In the genomic region with DNA sequence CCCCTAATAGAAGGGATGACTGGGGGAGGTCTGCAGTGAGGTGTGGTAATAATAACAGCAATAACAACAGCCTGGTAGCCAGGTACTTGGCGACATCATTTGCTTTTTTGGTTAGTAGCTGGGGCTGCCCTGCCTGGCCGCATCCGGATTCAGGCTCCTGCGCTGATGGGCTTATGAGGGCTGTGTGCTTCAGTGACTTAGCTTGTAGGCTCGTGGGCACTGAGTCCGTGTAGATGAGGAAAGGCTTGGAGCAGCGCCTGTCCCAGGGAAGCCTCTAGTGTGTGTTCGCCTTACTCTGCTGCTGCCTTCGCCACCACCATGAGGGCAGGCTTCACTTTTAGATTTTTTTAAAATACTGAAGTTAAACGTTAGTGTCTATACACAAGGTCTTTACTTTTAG, we compare ENCODE assay signal across 1 cellular context.
TF ChIP-seq lines count a peak whose summit lies in the region.

No MANE protein-coding gene starts in this region.

TF ChIP-seq in K562, 482 proteins besides CTCF, POLR2A, EP300 and RAD21:
- TF ChIP-seq RBFOX2 (IDR thresholded peaks at IDR 0.05; ENCODE audit: low read depth, low read length) (0 out of 2 replicates have a peak, but pooled peaks have one; percentile 26), ZNF511 (CRISPR knock-in tag; IDR thresholded peaks at IDR 0.05) (no peak), KLF16 (IDR thresholded peaks at IDR 0.05) (no peak), ZNF121 (CRISPR knock-in tag; conservative IDR thresholded peaks at IDR 0.05) (no peak)
- TF ChIP-seq, protein P1, sequence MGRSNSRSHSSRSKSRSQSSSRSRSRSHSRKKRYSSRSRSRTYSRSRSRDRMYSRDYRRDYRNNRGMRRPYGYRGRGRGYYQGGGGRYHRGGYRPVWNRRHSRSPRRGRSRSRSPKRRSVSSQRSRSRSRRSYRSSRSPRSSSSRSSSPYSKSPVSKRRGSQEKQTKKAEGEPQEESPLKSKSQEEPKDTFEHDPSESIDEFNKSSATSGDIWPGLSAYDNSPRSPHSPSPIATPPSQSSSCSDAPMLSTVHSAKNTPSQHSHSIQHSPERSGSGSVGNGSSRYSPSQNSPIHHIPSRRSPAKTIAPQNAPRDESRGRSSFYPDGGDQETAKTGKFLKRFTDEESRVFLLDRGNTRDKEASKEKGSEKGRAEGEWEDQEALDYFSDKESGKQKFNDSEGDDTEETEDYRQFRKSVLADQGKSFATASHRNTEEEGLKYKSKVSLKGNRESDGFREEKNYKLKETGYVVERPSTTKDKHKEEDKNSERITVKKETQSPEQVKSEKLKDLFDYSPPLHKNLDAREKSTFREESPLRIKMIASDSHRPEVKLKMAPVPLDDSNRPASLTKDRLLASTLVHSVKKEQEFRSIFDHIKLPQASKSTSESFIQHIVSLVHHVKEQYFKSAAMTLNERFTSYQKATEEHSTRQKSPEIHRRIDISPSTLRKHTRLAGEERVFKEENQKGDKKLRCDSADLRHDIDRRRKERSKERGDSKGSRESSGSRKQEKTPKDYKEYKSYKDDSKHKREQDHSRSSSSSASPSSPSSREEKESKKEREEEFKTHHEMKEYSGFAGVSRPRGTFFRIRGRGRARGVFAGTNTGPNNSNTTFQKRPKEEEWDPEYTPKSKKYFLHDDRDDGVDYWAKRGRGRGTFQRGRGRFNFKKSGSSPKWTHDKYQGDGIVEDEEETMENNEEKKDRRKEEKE (IDR thresholded peaks at IDR 0.05; ENCODE audit: borderline replicate concordance in 1 of 2, control insufficient read depth in 1 of 2, low read depth in 2 of 2, low read length in 1 of 2): no peak
TF ChIP-seq in K562: peak in this region for 1.
